Comparison of ENCODE assay signal across 11 cellular contexts in genomic region chr11:81987829-81988472, GRCh38.
DNase-seq lines count a peak whose midpoint lies in the region; ATAC-seq, FAIRE-seq and TF ChIP-seq lines count a peak whose summit lies in the region.
"Had no signal": no experiment of that assay in that cellular context is flagged by ENCODE, and none has a peak within 500 bp of the region (broad histone marks: within the 10 kb centered on the region; RNA-seq: fewer than 3 reads in every experiment).

No MANE protein-coding gene starts in this region.

- no peaks in the 10 kb centered on the region for H3K4me1 Mint-ChIP-seq in activated CD8-positive, alpha-beta T cell treated with anti-CD3 and anti-CD28 coated beads, Interleukin-2, amount 10 ng/mL, durations not matched to agents 7 days and 5 days (ENCODE audit: low read depth)
- H3K4me1 Mint-ChIP-seq: B cell had no signal

- FAIRE-seq in A549 (lab: Jason Lieb, UNC) = no peak

- H3K9me3 Mint-ChIP-seq in activated CD8-positive, alpha-beta T cell treated with anti-CD3 and anti-CD28 coated beads, Interleukin-2, amount 10 ng/mL, durations not matched to agents 7 days and 5 days (ENCODE audit: insufficient read depth) = peaks cover 10% of the 10 kb centered on the region

- TF ChIP-seq RAD21 in A549 (conservative IDR thresholded peaks at IDR 0.05 in 1 of 2, IDR thresholded peaks at IDR 0.05 in 1 of 2) = no peak

- intact Hi-C loops in head of caudate nucleus (cut with DNase I) = no loop called here

- H3K27ac ChIP-seq in A549 = no peak overlapping the region

- TF ChIP-seq CTCF in A549 (IDR thresholded peaks at IDR 0.05) (no peak), fibroblast of pulmonary artery (IDR thresholded peaks at IDR 0.05; ENCODE audit: low read length, missing control alignments) (no peak)

- no peaks in the 10 kb centered on the region for H3K4me1 ChIP-seq in A549

- no peaks in the 10 kb centered on the region for H3K27me3 Mint-ChIP-seq in activated CD8-positive, alpha-beta T cell treated with anti-CD3 and anti-CD28 coated beads, Interleukin-2, amount 10 ng/mL, durations not matched to agents 7 days and 5 days (ENCODE audit: low read depth)

- no peak for TF ChIP-seq POLR2A in A549 (IDR thresholded peaks at IDR 0.05; ENCODE audit: low read length)

- no peak overlapping the region for H3K27ac Mint-ChIP-seq in activated CD8-positive, alpha-beta T cell treated with anti-CD3 and anti-CD28 coated beads, Interleukin-2, amount 10 ng/mL, durations not matched to agents 7 days and 5 days
- H3K27ac Mint-ChIP-seq: B cell had no signal

- DNase-seq in A549 (ENCODE audit: low read depth in 1 of 2, low spot score in 1 of 2) (no peak), fibroblast of pulmonary artery (ENCODE audit: low read depth) (peak; percentile 30), cortex of kidney (lab: John Stamatoyannopoulos, UW) (no peak), head of caudate nucleus (no peak)
- DNase-seq in activated CD8-positive, alpha-beta memory T cell treated with anti-CD3 and anti-CD28 coated beads, Interleukin-2, amount 50 U/mL, for 48 hours = no peak
- DNase-seq in activated CD8-positive, alpha-beta T cell treated with anti-CD3 and anti-CD28 coated beads, Interleukin-2, amount 10 ng/mL, durations not matched to agents 7 days and 5 days = no peak
- DNase-seq: activated CD4-positive, alpha-beta T cell treated with anti-CD3 and anti-CD28 coated beads for 1 hour; NCI-H524 treated with DMSO at 0.1 percent for 48 hours had no signal

- H3K4me3 ChIP-seq in A549 (no peak overlapping the region), fibroblast of pulmonary artery (replicated peaks; ENCODE audit: low read depth, low read length) (no peak overlapping the region)

- no peak overlapping the region for H3K4me2 ChIP-seq in A549

- H3K36me3 Mint-ChIP-seq in activated CD8-positive, alpha-beta T cell treated with anti-CD3 and anti-CD28 coated beads, Interleukin-2, amount 10 ng/mL, durations not matched to agents 7 days and 5 days (ENCODE audit: low read depth) = no peaks in the 10 kb centered on the region

- 6% methylated on average over 3 of the region's 3 CpGs for WGBS in A549 (ENCODE audit: missing lambda C conversion rate)

- no peaks in the 10 kb centered on the region; the same call in 2 of the 3 replicates for H3K9me3 ChIP-seq in A549

- TF ChIP-seq EP300 in A549 (IDR thresholded peaks at IDR 0.05) = no peak

- ATAC-seq in A549 (no peak), GM21360 (IDR thresholded peaks at IDR 0.05; ENCODE audit: unreplicated experiment) (peak; percentile 64), HG03558 (IDR thresholded peaks at IDR 0.05; ENCODE audit: extremely low read depth, unreplicated experiment) (peak; percentile 81)
- ATAC-seq in activated CD8-positive, alpha-beta T cell treated with anti-CD3 and anti-CD28 coated beads, Interleukin-2, amount 10 ng/mL, durations not matched to agents 7 days and 5 days = no peak

- CTCF ChIA-PET in A549 (lab: Yijun Ruan, JAX) = no interaction called here
- CTCF ChIA-PET in activated CD8-positive, alpha-beta T cell treated with anti-CD3 and anti-CD28 coated beads, Interleukin-2, amount 10 ng/mL, durations not matched to agents 7 days and 5 days (lab: Charles Lee) = no interaction called here

- H3K4me3 Mint-ChIP-seq in activated CD8-positive, alpha-beta T cell treated with anti-CD3 and anti-CD28 coated beads, Interleukin-2, amount 10 ng/mL, durations not matched to agents 7 days and 5 days = no peak overlapping the region
- H3K4me3 Mint-ChIP-seq: B cell had no signal

- POLR2A ChIA-PET in A549 (lab: Yijun Ruan, JAX) = no interaction called here
- POLR2A ChIA-PET in activated CD8-positive, alpha-beta T cell treated with anti-CD3 and anti-CD28 coated beads, Interleukin-2, amount 10 ng/mL, durations not matched to agents 7 days and 5 days (lab: Charles Lee) = no interaction called here

TF ChIP-seq in A549, 52 proteins besides CTCF, POLR2A, EP300 and RAD21:
- peak; percentile 75 for TF ChIP-seq MAFK (IDR thresholded peaks at IDR 0.05; ENCODE audit: partially characterized antibody)
- TF ChIP-seq HEYL (CRISPR knock-in tag; IDR thresholded peaks at IDR 0.05) = no peak

Comparison
In these comparisons a context has a peak if more than half of its experiments do, and no peak if none do; other contexts are left out.
1. ATAC-seq: peak in GM21360 (single experiment) and HG03558 (single experiment); none in A549 (0 of 2) and activated CD8-positive, alpha-beta T cell treated with anti-CD3 and anti-CD28 coated beads, Interleukin-2, amount 10 ng/mL, durations not matched to agents 7 days and 5 days (single experiment).